In the genomic region with DNA sequence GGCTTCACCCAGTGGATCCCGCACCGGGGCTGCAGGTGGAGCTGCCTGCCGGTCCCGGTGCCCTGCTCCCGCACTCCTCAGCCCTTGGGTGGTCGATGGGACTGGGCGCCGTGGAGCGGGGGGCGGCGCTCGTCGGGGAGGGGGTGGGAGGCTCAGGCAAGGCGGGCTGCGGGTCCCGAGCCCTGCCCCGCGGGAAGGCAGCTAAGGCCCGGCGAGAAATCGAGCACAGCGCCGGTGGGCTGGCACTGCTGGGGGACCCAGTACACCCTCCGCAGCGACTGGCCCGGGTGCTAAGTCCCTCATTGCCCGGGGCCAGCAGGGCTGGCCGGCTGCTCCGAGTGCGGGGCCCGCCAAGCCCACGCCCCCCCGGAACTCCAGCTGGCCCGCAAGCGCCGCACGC, we compare ENCODE assay signal across 2 cellular contexts. TPM values are rescaled to one million over a fixed set of nuclear protein-coding genes. Genes with fewer than 3 reads are reported as not detected.
"Had no signal": no experiment of that assay in that cellular context is flagged by ENCODE, and none has a peak within 500 bp of the region (broad histone marks: within the 10 kb centered on the region; RNA-seq: fewer than 3 reads in every experiment).

No MANE protein-coding gene starts in this region.

RNA-seq across cellular contexts. Expression of a gene that starts 46.1 kb away (rescaled TPM):
- total RNA-seq: GM23248, HFFc6 had no signal
